20 cellular contexts compared by ENCODE assay signal in the genomic region with DNA sequence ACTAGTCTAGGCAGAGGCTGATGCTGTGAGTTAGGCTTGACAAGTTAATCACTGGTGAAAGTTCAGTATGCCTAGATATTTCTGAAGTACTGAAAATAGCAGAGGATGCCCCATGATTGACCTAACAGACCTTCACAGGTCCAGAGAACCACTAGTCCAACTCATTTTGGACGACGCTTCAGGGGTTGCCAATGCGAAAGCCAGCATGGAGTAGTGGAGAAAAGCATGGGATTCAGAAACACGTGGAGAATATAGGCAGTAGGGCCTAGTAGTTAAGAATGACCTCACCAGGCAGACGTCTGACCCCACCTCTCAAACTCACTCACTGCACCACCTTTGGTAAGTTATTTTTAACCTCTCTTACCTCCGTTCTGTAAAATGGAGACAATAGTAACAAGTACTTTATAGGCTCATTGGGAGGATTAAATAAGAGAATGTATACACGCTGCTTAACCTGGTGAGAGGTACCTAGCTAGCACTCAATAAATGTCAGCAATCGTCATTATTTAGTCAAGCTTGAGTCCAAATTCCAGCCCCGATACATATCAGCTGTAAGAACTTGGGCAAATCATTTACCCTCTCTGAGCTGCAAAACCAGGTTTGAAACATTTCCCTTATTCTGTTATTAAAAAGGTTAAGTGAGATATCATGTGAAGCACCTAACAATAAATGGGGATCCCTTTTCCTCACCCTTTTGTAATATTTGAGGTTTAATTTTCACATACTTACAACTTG. TPM values are rescaled to one million over a fixed set of nuclear protein-coding genes. Genes with fewer than 3 reads are reported as not detected.
DNase-seq lines count a peak whose midpoint lies in the region; ATAC-seq, FAIRE-seq and TF ChIP-seq lines count a peak whose summit lies in the region.
"Had no signal": no experiment of that assay in that cellular context is flagged by ENCODE, and none has a peak within 500 bp of the region (broad histone marks: within the 10 kb centered on the region; RNA-seq: fewer than 3 reads in every experiment).

No MANE protein-coding gene starts in this region.

- intact Hi-C loops in left lung (cut with DNase I) = no loop called here
- intact Hi-C loops in aorta (cut with DNase I) = no loop called here
- intact Hi-C loops in colonic mucosa (cut with DNase I) = no loop called here

- 74 to 82% methylated on average over 7 to 9 of the region's 9 CpGs for WGBS in ectodermal cell, 2 experiments
- 40 to 62% (median 47%) methylated on average over 9 of the region's 9 CpGs for WGBS in small intestine, 3 donors
- WGBS in aorta, 2 donors = 60 to 64% methylated on average over 9 of the region's 9 CpGs

- TF ChIP-seq CTCF in left lung (IDR thresholded peaks at IDR 0.05) (no peak), colonic mucosa (IDR thresholded peaks at IDR 0.05) (no peak)

- H3K9me3 ChIP-seq in HUES48 (ENCODE audit: control insufficient read depth, insufficient read depth, low read length) = no peaks in the 10 kb centered on the region
- no peaks in the 10 kb centered on the region for H3K9me3 ChIP-seq in ectodermal cell (ENCODE audit: control insufficient read depth, low read length)
- no peaks in the 10 kb centered on the region for H3K9me3 ChIP-seq in left lung
- no peaks in the 10 kb centered on the region for H3K9me3 ChIP-seq in small intestine (ENCODE audit: control insufficient read depth, low read depth)
- no peaks in the 10 kb centered on the region for H3K9me3 ChIP-seq in aorta (ENCODE audit: control insufficient read depth, low read length)
- no peaks in the 10 kb centered on the region for H3K9me3 ChIP-seq in colonic mucosa
- H3K9me3 ChIP-seq: thoracic aorta had no signal

- no peaks in the 10 kb centered on the region for H3K27me3 ChIP-seq in HUES48 (ENCODE audit: control insufficient read depth, insufficient read depth, low read length)
- no peaks in the 10 kb centered on the region for H3K27me3 ChIP-seq in ectodermal cell (ENCODE audit: control insufficient read depth, insufficient read depth, low read length, poor library complexity, severe bottlenecking)
- H3K27me3 ChIP-seq in left lung = no peaks in the 10 kb centered on the region
- H3K27me3 ChIP-seq in small intestine (ENCODE audit: control insufficient read depth in 2 of 2, insufficient read depth in 2 of 2, low read length in 2 of 2) = no peaks in the 10 kb centered on the region
- no peaks in the 10 kb centered on the region for H3K27me3 ChIP-seq in aorta (ENCODE audit: control insufficient read depth in 1 of 2, insufficient read depth in 2 of 2, low read length in 1 of 2)
- H3K27me3 ChIP-seq in colonic mucosa = no peaks in the 10 kb centered on the region

- FAIRE-seq in small intestine (lab: Jason Lieb, UNC) = no peak
- FAIRE-seq: RCC 7860, TTC549 had no signal

- H3K9ac ChIP-seq in HUES48 (ENCODE audit: low read depth, low read length) (peak overlapping the region; percentile 22), colonic mucosa (ENCODE audit: low read depth in 2 of 2, low read length in 2 of 2) (no peak overlapping the region)

- DNase-seq in left lung (no peak), small intestine (peak; percentile 69), aorta (no peak), colonic mucosa (no peak), NCI-H146 treated with DMSO at 0.1 percent for 48 hours (lab: John Stamatoyannopoulos, UW; ENCODE audit: unreplicated experiment) (no peak)
- no peak for DNase-seq in activated CD8-positive, alpha-beta memory T cell treated with anti-CD3 and anti-CD28 coated beads, Interleukin-2, amount 50 U/mL, for 48 hours
- DNase-seq: activated CD4-positive, alpha-beta T cell treated with anti-CD3 and anti-CD28 coated beads, Interleukin-2, amount 50 U/mL, for 4 hours; activated T-cell treated with anti-CD3 and anti-CD28 coated beads, Interleukin-2, amount 50 U/mL, for 24 hours; AML-193; effector memory CD4-positive, alpha-beta T cell; hippocampal formation; kidney glomerular epithelial cell; NCI-H1417; NCI-H2171 had no signal

- 0 out of 2 replicates have a peak, but pooled peaks cover 3% of the 10 kb centered on the region for H3K36me3 ChIP-seq in HUES48 (ENCODE audit: control insufficient read depth, insufficient read depth, low read length)
- no peaks in the 10 kb centered on the region for H3K36me3 ChIP-seq in ectodermal cell (ENCODE audit: control insufficient read depth, insufficient read depth, low read length)
- no peaks in the 10 kb centered on the region for H3K36me3 ChIP-seq in left lung
- H3K36me3 ChIP-seq in small intestine (ENCODE audit: control insufficient read depth in 2 of 2, insufficient read depth in 2 of 2, low read length in 2 of 2) = no peaks in the 10 kb centered on the region
- no peaks in the 10 kb centered on the region for H3K36me3 ChIP-seq in aorta (ENCODE audit: control insufficient read depth in 1 of 2, insufficient read depth in 2 of 2, low read length in 1 of 2)
- no peaks in the 10 kb centered on the region for H3K36me3 ChIP-seq in colonic mucosa
- H3K36me3 ChIP-seq: thoracic aorta had no signal

- H3K4me3 ChIP-seq in HUES48 (ENCODE audit: low read depth, low read length) (no peak overlapping the region), ectodermal cell (ENCODE audit: insufficient read depth, low read depth, low read length) (no peak overlapping the region), left lung (no peak overlapping the region), small intestine (ENCODE audit: low read depth in 1 of 2, low read length in 2 of 2) (no peak overlapping the region), aorta (ENCODE audit: low read length in 2 of 2) (no peak overlapping the region), colonic mucosa (no peak overlapping the region)
- H3K4me3 ChIP-seq: skin epidermis, thoracic aorta had no signal

- H3K27ac ChIP-seq in HUES48 (ENCODE audit: low read depth, low read length) (peak overlapping the region; percentile 72), ectodermal cell (ENCODE audit: insufficient read depth, low read depth, low read length, poor library complexity, severe bottlenecking) (peak overlapping the region; percentile 62), left lung (no peak overlapping the region), small intestine (ENCODE audit: low read depth in 1 of 2, low read length in 1 of 2) (peak overlapping the region; percentile 9 to 24), aorta (ENCODE audit: low read depth in 1 of 2, low read length in 2 of 2) (no peak overlapping the region), colonic mucosa (no peak overlapping the region)
- H3K27ac ChIP-seq: thoracic aorta had no signal

- H3K4me1 ChIP-seq in HUES48 (ENCODE audit: control insufficient read depth, insufficient read depth, low read length) = peaks cover 74% of the 10 kb centered on the region
- peaks cover 41% of the 10 kb centered on the region for H3K4me1 ChIP-seq in ectodermal cell (ENCODE audit: control insufficient read depth, insufficient read depth, low read length)
- peaks cover 10 to 74% of the 10 kb centered on the region in 2 donors for H3K4me1 ChIP-seq in left lung
- peaks cover 14 to 16% of the 10 kb centered on the region in 2 donors for H3K4me1 ChIP-seq in small intestine (ENCODE audit: control insufficient read depth in 2 of 2, insufficient read depth in 1 of 2, low read depth in 1 of 2, low read length in 1 of 2)
- H3K4me1 ChIP-seq in aorta (ENCODE audit: control insufficient read depth in 1 of 2, insufficient read depth in 2 of 2, low read length in 2 of 2) = peaks cover 15 to 17% of the 10 kb centered on the region in 2 donors
- H3K4me1 ChIP-seq in colonic mucosa = peaks cover 7% of the 10 kb centered on the region

- ATAC-seq in left lung (peak; percentile 30), aorta (ENCODE audit: low FRiP score) (no peak)

RNA-seq across cellular contexts. Expression of a gene that starts 13.2 kb away (rescaled TPM):
- 26.0 TPM for polyA plus RNA-seq in ectodermal cell (2013, experiment 1 of 4)
- polyA plus RNA-seq in ectodermal cell (2013, experiment 2 of 4) = 25.0 TPM
- 24.3 TPM for polyA plus RNA-seq in ectodermal cell (2013, experiment 3 of 4)
- 27.8 TPM for polyA plus RNA-seq in ectodermal cell (2013, experiment 4 of 4)
- total RNA-seq in left lung (100 to 1,000 TPM in 1 of 2 donors, 10 to 100 TPM in 1; 44.5 to 112 TPM), aorta (100 to 1,000 TPM in 1 of 2 donors, 10 to 100 TPM in 1; 76.2 to 112 TPM), colonic mucosa (10 to 100 TPM; 18.6 to 33.3 TPM)
- polyA plus RNA-seq in small intestine (10 to 100 TPM in 1 of 3 donors, 1 to 10 TPM in 2; 1.6 to 41.1 (median 5.1) TPM), aorta (100 to 1,000 TPM in 1 of 2 donors, 10 to 100 TPM in 1; 19.0 to 114 TPM)

Comparison
In these comparisons a context has a peak if more than half of its experiments do, and no peak if none do; other contexts are left out.
1. H3K27ac ChIP-seq: peak in HUES48 (single experiment), ectodermal cell (single experiment) and small intestine (2 of 2); none in left lung (0 of 2), aorta (0 of 2) and colonic mucosa (single experiment).